ENCODE assay signal across 19 cellular contexts in the genomic region with DNA sequence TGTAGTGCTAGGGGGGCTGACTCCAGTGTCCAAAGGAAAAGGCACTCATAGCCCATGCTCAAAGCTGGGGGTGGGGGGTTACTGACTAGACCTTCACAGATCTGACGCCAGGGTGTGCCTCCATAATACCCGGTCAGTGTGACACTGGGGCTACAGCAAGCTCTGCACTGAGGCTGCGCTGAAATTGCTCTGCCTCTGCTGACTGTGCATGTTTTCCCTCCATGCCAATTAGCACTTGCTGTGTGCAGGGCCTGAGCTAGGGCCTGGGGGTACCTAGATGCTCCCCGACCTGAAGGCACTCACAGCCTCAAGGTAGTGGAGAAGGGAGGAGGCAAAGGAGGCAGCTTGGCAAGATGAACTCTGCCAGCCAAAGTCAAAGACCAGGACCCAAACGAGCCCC. TPM values are rescaled to one million over a fixed set of nuclear protein-coding genes. Genes with fewer than 3 reads are reported as not detected.
DNase-seq lines count a peak whose midpoint lies in the region; ATAC-seq and TF ChIP-seq lines count a peak whose summit lies in the region.
"Had no signal": no experiment of that assay in that cellular context is flagged by ENCODE, and none has a peak within 500 bp of the region (broad histone marks: within the 10 kb centered on the region; RNA-seq: fewer than 3 reads in every experiment).

No MANE protein-coding gene starts in this region.

- H3K27ac Mint-ChIP-seq in H9: peak overlapping the region in 2 of 3 experiments; percentile 36 to 70; a peak in 1 of 7 replicates
- H3K27ac Mint-ChIP-seq: CD4-positive, alpha-beta memory T cell had no signal

- H3K4me2 ChIP-seq in H9 (ENCODE audit: insufficient read depth, insufficient read length, low read length): no peak overlapping the region
- H3K4me2 ChIP-seq in neural cell (ENCODE audit: low read length): no peak overlapping the region

- no peaks in the 10 kb centered on the region for H3K9me2 ChIP-seq in neural cell (ENCODE audit: insufficient read depth, low read length)

- no peak overlapping the region for H2BK12ac ChIP-seq in H9 (ENCODE audit: insufficient read length, low read depth, low read length)

- no peak overlapping the region for H2AFZ ChIP-seq in H9 (ENCODE audit: low read length)
- H2AFZ ChIP-seq in neural cell (ENCODE audit: low read depth, low read length): no peak overlapping the region

- H4K20me1 ChIP-seq in H9 (ENCODE audit: control insufficient read depth, insufficient read depth, insufficient read length) (no peaks in the 10 kb centered on the region), neural cell (ENCODE audit: insufficient read depth) (no peaks in the 10 kb centered on the region)

- no peak overlapping the region for H3K4ac ChIP-seq in H9 (ENCODE audit: low read depth, low read length)

- H2AK5ac ChIP-seq in H9 (ENCODE audit: insufficient read length, low read length): no peak overlapping the region

- no peaks in the 10 kb centered on the region for H3F3A ChIP-seq in neural cell (ENCODE audit: insufficient read depth, low read length, poor library complexity, severe bottlenecking)

- H4K5ac ChIP-seq in H9 (ENCODE audit: insufficient read length, low read depth, low read length): no peak overlapping the region

- intact Hi-C loops in dorsolateral prefrontal cortex (cut with DNase I): no loop called here

- no peak overlapping the region for H3K4me3 Mint-ChIP-seq in H9
- H3K4me3 Mint-ChIP-seq: CD4-positive, alpha-beta memory T cell had no signal

- no peak for TF ChIP-seq EP300 in neural cell (conservative IDR thresholded peaks at IDR 0.05; ENCODE audit: poor library complexity, severe bottlenecking)

- H3K27ac ChIP-seq in H9 (ENCODE audit: insufficient read length, low read depth, low read length): no peak overlapping the region
- H3K27ac ChIP-seq in dorsolateral prefrontal cortex: peak overlapping the region in 38 of 59 donors; percentile 3 to 83 (median 68)
- no peak overlapping the region for H3K27ac ChIP-seq in neural cell (ENCODE audit: low read length)
- H3K27ac ChIP-seq: C4-2B, HL-60 had no signal

- H3K23me2 ChIP-seq in H9 (ENCODE audit: insufficient read length, low read depth, low read length, poor library complexity, severe bottlenecking): peaks cover 7% of the 10 kb centered on the region

- no peak overlapping the region for H2BK120ac ChIP-seq in H9 (ENCODE audit: low read depth, low read length, poor library complexity, severe bottlenecking)

- no peak overlapping the region for H2BK20ac ChIP-seq in H9 (ENCODE audit: low read depth, low read length, poor library complexity, severe bottlenecking)

- no peak overlapping the region for H3T11ph ChIP-seq in H9 (ENCODE audit: low read length)

- no peak overlapping the region for H4K8ac ChIP-seq in H9 (replicated peaks; ENCODE audit: insufficient read length, low read depth, low read length)

- H3K9me3 ChIP-seq in H9 (ENCODE audit: control insufficient read depth, low read depth, low read length): no peaks in the 10 kb centered on the region
- H3K9me3 ChIP-seq in NT2/D1 (ENCODE audit: insufficient read depth, low read length): no peaks in the 10 kb centered on the region
- H3K9me3 ChIP-seq in neural cell (ENCODE audit: low read length): no peaks in the 10 kb centered on the region
- H3K9me3 ChIP-seq: BE2C had no signal

- peaks cover 1% of the 10 kb centered on the region; the same call in 1 of the 2 replicates for H3K27me3 Mint-ChIP-seq in H9 (ENCODE audit: low read depth)

- H3K36me3 ChIP-seq in NT2/D1 (ENCODE audit: insufficient read depth, insufficient read length, low read length) (peaks cover 6% of the 10 kb centered on the region), neural cell (ENCODE audit: insufficient read depth, low read length) (no peaks in the 10 kb centered on the region)

- H3K14ac ChIP-seq in H9 (ENCODE audit: insufficient read depth, low read length): no peak overlapping the region

- no peak overlapping the region for H3K18ac ChIP-seq in H9 (ENCODE audit: insufficient read length, low read depth, low read length)

- TF ChIP-seq CTCF in H9 (conservative IDR thresholded peaks at IDR 0.05) (no peak), dorsolateral prefrontal cortex (IDR thresholded peaks at IDR 0.05 in 54 of 56, conservative IDR thresholded peaks at IDR 0.05 in 2 of 56; ENCODE audit: low read depth in 1 of 56, partially characterized antibody in 56 of 56) (no peak), neural cell (IDR thresholded peaks at IDR 0.05; ENCODE audit: poor library complexity, severe bottlenecking) (no peak)

- WGBS in H9 (ENCODE audit: extremely low coverage, insufficient read length, low lambda C conversion rate): no CpG with 5 or more reads among the region's 5 CpGs

- no peak overlapping the region for H3K9ac ChIP-seq in H9 (ENCODE audit: extremely low read depth, insufficient read length, low read length)
- peak overlapping the region; percentile 36 for H3K9ac ChIP-seq in NT2/D1 (ENCODE audit: insufficient read length, low read depth)
- H3K9ac ChIP-seq in neural cell (ENCODE audit: low read length): peak overlapping the region; percentile 26

- peaks cover 30 to 48% of the 10 kb centered on the region in 2 experiments for H3K4me1 Mint-ChIP-seq in H9

- no peak overlapping the region for H3K23ac ChIP-seq in H9 (ENCODE audit: insufficient read length, low read depth, low read length)

- H3K36me3 Mint-ChIP-seq in H9 (ENCODE audit: insufficient read depth in 1 of 3, low read depth in 3 of 3): peaks cover 8 to 13% (median 12%) of the 10 kb centered on the region in 3 experiments; a peak in 6 of 7 replicates
- H3K36me3 Mint-ChIP-seq: CD4-positive, alpha-beta memory T cell had no signal

- H2BK5ac ChIP-seq in H9 (ENCODE audit: insufficient read length, low read length): no peak overlapping the region

- DNase-seq in H9 (no peak), NT2/D1 (ENCODE audit: low read depth, low spot score) (no peak), dorsolateral prefrontal cortex (no peak), NCI-H2171 (lab: John Stamatoyannopoulos, UW) (no peak)
- no peak for DNase-seq in stimulated activated CD4-positive, alpha-beta T cell treated with anti-CD3 and anti-CD28 coated beads, Interleukin-1b, Interleukin-23, amount 100 ng/mL, for 48 hours
- DNase-seq: BE2C; CD4-positive, alpha-beta memory T cell; DMS153; DMS79 treated with DMSO at 0.1 percent for 48 hours; EL had no signal

- H3K27me3 ChIP-seq in H9 (ENCODE audit: insufficient read depth, low read length) (no peaks in the 10 kb centered on the region), NT2/D1 (ENCODE audit: insufficient read depth, insufficient read length) (no peaks in the 10 kb centered on the region), dorsolateral prefrontal cortex (peaks cover 0 to 26% (median 5%) of the 10 kb centered on the region in 45 donors), neural cell (ENCODE audit: insufficient read depth, low read depth, low read length) (no peaks in the 10 kb centered on the region)
- H3K27me3 ChIP-seq: BE2C had no signal

- no peak for ATAC-seq in HG03039 (IDR thresholded peaks at IDR 0.05; ENCODE audit: unreplicated experiment)
- ATAC-seq in GM21723 (IDR thresholded peaks at IDR 0.05; ENCODE audit: unreplicated experiment): no peak
- ATAC-seq: HCT116 had no signal

- H3K4me1 ChIP-seq in H9 (ENCODE audit: insufficient read depth, low read length) (peaks cover 10% of the 10 kb centered on the region; the same call in 1 of the 2 replicates), NT2/D1 (ENCODE audit: insufficient read depth, insufficient read length) (peaks cover 31% of the 10 kb centered on the region)
- H3K4me1 ChIP-seq: BE2C had no signal

- H3K4me3 ChIP-seq in NT2/D1 (ENCODE audit: insufficient read length, low read depth) (no peak overlapping the region), dorsolateral prefrontal cortex (peak overlapping the region in 2 of 59 donors; percentile 6 to 22), neural cell (ENCODE audit: low read length) (peak overlapping the region; percentile 94)

- H3K79me2 ChIP-seq in H9 (ENCODE audit: insufficient read depth, low read length): no peaks in the 10 kb centered on the region
- H3K79me2 ChIP-seq in neural cell (replicated peaks; ENCODE audit: insufficient read depth, low read length): peaks cover 55% of the 10 kb centered on the region

- H3K79me1 ChIP-seq in H9 (ENCODE audit: insufficient read depth, low read depth, low read length, poor library complexity, severe bottlenecking): no peaks in the 10 kb centered on the region

- H3K56ac ChIP-seq in H9 (ENCODE audit: insufficient read length, low read depth, low read length): no peak overlapping the region

- H3K9me3 Mint-ChIP-seq in H9: no peaks in the 10 kb centered on the region
- H3K9me3 Mint-ChIP-seq: CD4-positive, alpha-beta memory T cell had no signal

- H4K91ac ChIP-seq in H9 (ENCODE audit: insufficient read length, low read depth, low read length): no peak overlapping the region

- no peak overlapping the region for H2BK15ac ChIP-seq in H9 (ENCODE audit: low read depth, low read length)

- no peak for TF ChIP-seq RAD21 in neural cell (conservative IDR thresholded peaks at IDR 0.05)

TF ChIP-seq in neural cell, 6 proteins besides CTCF, POLR2A, EP300 and RAD21 (continues in another document):
- TF ChIP-seq POLR2AphosphoS5 (IDR thresholded peaks at IDR 0.05) (no peak), SMC3 (conservative IDR thresholded peaks at IDR 0.05; ENCODE audit: poor library complexity) (no peak), MXI1 (conservative IDR thresholded peaks at IDR 0.05; ENCODE audit: poor library complexity, severe bottlenecking) (no peak)

RNA-seq across cellular contexts. Expression of a gene that starts 5.2 kb away (rescaled TPM):
- total RNA-seq in H9 (2021): 50.4 and 54.2 TPM in 2 replicates
- 100 to 1,000 TPM in 115 of 120 experiments, 10 to 100 TPM in 5; 55.9 to 285 (median 187) TPM for total RNA-seq in dorsolateral prefrontal cortex
- 293 and 316 TPM in 2 replicates for polyA plus RNA-seq in neural cell
- 148 and 151 TPM in 2 replicates for polyA minus RNA-seq in neural cell
- total RNA-seq: A172; CD4-positive, alpha-beta memory T cell; H4 had no signal
- polyA plus RNA-seq: AG04450; CD4-positive, alpha-beta memory T cell had no signal

RNA-seq across cellular contexts. Expression of a gene that starts 8.1 kb away (rescaled TPM):
- 30.9 and 36.7 TPM in 2 replicates for total RNA-seq in H9 (2021)
- 1 to 10 TPM in 116 of 120 experiments, under 1 TPM in 4; 0.38 to 9.2 (median 3.0) TPM for total RNA-seq in dorsolateral prefrontal cortex
- 7.5 and 7.6 TPM in 2 replicates for polyA plus RNA-seq in neural cell
- 2.7 and 3.7 TPM in 2 replicates for polyA minus RNA-seq in neural cell

RNA-seq across cellular contexts. Expression of a gene that starts 39.2 kb away (rescaled TPM):
- total RNA-seq in H9 (2021) (4.9 and 5.3 TPM in 2 replicates), dorsolateral prefrontal cortex (1 to 10 TPM in 114 of 120 experiments, under 1 TPM in 6; 0.24 to 8.4 (median 3.0) TPM)
- polyA plus RNA-seq in neural cell: 2.0 and 4.2 TPM in 2 replicates
- 1.5 and 2.5 TPM in 2 replicates for polyA minus RNA-seq in neural cell

RNA-seq across cellular contexts. Expression of a gene that starts 50.8 kb away (rescaled TPM):
- total RNA-seq in H9 (2021) (0.85 and 1.0 TPM in 2 replicates), dorsolateral prefrontal cortex (10 to 100 TPM in 118 of 120 experiments, 1 to 10 TPM in 2; 9.9 to 55.4 (median 21.1) TPM)
- polyA plus RNA-seq in neural cell: 2.9 and 4.0 TPM in 2 replicates
- 2.0 and 2.2 TPM in 2 replicates for polyA minus RNA-seq in neural cell

Comparison
In these comparisons a context has a peak if more than half of its experiments do, and no peak if none do; other contexts are left out.
1. H3K27ac ChIP-seq: peak in dorsolateral prefrontal cortex (38 of 59); none in H9 (single experiment) and neural cell (single experiment).